Comparison of ENCODE assay signal across 1 cellular context in the genomic region with DNA sequence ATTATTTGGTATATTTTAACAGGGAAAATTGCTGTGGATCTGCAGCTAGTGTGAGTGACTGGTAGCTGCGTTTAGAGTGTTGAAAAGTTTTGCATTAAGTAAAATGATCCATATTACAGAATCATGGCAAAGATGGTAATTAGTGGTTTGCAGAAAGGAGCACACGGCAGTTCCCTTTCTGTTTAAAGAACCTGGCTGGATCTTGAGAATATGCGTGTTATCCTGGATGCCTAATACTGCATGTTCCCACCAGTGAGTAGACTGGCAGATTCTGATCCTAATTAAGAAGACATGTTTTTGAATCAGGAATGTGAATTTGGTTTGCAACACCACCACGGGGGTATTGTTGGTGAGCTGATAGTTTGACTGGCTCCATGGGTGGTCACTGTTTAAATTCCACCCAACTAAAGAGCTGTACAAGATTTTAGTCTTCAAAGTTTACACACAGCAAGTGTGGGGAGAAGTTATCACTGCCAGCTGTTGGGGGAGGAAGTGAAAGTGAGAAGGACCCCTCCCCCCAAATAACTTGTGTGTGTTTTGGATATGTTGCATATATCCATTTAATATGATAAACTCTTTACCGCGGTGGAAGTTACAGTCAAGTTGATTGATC.
TF ChIP-seq lines count a peak whose summit lies in the region.

No MANE protein-coding gene starts in this region.

TF ChIP-seq in HEK293, 187 proteins besides CTCF, POLR2A, EP300 and RAD21 (continued from another document):
- TF ChIP-seq, protein P1, sequence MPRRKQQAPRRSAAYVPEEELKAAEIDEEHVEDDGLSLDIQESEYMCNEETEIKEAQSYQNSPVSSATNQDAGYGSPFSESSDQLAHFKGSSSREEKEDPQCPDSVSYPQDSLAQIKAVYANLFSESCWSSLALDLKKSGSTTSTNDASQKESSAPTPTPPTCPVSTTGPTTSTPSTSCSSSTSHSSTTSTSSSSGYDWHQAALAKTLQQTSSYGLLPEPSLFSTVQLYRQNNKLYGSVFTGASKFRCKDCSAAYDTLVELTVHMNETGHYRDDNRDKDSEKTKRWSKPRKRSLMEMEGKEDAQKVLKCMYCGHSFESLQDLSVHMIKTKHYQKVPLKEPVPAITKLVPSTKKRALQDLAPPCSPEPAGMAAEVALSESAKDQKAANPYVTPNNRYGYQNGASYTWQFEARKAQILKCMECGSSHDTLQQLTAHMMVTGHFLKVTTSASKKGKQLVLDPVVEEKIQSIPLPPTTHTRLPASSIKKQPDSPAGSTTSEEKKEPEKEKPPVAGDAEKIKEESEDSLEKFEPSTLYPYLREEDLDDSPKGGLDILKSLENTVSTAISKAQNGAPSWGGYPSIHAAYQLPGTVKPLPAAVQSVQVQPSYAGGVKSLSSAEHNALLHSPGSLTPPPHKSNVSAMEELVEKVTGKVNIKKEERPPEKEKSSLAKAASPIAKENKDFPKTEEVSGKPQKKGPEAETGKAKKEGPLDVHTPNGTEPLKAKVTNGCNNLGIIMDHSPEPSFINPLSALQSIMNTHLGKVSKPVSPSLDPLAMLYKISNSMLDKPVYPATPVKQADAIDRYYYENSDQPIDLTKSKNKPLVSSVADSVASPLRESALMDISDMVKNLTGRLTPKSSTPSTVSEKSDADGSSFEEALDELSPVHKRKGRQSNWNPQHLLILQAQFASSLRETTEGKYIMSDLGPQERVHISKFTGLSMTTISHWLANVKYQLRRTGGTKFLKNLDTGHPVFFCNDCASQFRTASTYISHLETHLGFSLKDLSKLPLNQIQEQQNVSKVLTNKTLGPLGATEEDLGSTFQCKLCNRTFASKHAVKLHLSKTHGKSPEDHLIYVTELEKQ (tag by site-specific recombination; IDR thresholded peaks at IDR 0.05; ENCODE audit: borderline replicate concordance), result no peak
- TF ChIP-seq ZNF248 (tag by site-specific recombination; IDR thresholded peaks at IDR 0.05), result no peak
- TF ChIP-seq, protein P2, sequence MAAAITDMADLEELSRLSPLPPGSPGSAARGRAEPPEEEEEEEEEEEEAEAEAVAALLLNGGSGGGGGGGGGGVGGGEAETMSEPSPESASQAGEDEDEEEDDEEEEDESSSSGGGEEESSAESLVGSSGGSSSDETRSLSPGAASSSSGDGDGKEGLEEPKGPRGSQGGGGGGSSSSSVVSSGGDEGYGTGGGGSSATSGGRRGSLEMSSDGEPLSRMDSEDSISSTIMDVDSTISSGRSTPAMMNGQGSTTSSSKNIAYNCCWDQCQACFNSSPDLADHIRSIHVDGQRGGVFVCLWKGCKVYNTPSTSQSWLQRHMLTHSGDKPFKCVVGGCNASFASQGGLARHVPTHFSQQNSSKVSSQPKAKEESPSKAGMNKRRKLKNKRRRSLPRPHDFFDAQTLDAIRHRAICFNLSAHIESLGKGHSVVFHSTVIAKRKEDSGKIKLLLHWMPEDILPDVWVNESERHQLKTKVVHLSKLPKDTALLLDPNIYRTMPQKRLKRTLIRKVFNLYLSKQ (tag by site-specific recombination; IDR thresholded peaks at IDR 0.05; ENCODE audit: borderline replicate concordance), result no peak
- TF ChIP-seq ZNF76 (tag by site-specific recombination; IDR thresholded peaks at IDR 0.05; ENCODE audit: borderline replicate concordance, low read depth), result no peak
- TF ChIP-seq, protein P3, sequence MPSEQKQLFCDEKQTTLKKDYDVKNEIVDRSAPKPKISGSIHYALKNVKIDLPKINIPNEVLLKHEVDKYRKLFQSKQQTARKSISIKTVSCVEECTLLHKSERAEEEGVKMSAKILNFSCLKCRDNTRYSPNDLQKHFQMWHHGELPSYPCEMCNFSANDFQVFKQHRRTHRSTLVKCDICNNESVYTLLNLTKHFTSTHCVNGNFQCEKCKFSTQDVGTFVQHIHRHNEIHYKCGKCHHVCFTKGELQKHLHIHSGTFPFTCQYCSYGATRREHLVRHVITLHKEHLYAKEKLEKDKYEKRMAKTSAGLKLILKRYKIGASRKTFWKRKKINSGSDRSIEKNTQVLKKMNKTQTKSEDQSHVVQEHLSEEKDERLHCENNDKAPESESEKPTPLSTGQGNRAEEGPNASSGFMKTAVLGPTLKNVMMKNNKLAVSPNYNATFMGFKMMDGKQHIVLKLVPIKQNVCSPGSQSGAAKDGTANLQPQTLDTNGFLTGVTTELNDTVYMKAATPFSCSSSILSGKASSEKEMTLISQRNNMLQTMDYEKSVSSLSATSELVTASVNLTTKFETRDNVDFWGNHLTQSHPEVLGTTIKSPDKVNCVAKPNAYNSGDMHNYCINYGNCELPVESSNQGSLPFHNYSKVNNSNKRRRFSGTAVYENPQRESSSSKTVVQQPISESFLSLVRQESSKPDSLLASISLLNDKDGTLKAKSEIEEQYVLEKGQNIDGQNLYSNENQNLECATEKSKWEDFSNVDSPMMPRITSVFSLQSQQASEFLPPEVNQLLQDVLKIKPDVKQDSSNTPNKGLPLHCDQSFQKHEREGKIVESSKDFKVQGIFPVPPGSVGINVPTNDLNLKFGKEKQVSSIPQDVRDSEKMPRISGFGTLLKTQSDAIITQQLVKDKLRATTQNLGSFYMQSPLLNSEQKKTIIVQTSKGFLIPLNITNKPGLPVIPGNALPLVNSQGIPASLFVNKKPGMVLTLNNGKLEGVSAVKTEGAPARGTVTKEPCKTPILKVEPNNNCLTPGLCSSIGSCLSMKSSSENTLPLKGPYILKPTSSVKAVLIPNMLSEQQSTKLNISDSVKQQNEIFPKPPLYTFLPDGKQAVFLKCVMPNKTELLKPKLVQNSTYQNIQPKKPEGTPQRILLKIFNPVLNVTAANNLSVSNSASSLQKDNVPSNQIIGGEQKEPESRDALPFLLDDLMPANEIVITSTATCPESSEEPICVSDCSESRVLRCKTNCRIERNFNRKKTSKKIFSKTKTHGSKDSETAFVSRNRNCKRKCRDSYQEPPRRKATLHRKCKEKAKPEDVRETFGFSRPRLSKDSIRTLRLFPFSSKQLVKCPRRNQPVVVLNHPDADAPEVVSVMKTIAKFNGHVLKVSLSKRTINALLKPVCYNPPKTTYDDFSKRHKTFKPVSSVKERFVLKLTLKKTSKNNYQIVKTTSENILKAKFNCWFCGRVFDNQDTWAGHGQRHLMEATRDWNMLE (tag by site-specific recombination; conservative IDR thresholded peaks at IDR 0.05; ENCODE audit: low read depth), result no peak
- TF ChIP-seq, protein P4, sequence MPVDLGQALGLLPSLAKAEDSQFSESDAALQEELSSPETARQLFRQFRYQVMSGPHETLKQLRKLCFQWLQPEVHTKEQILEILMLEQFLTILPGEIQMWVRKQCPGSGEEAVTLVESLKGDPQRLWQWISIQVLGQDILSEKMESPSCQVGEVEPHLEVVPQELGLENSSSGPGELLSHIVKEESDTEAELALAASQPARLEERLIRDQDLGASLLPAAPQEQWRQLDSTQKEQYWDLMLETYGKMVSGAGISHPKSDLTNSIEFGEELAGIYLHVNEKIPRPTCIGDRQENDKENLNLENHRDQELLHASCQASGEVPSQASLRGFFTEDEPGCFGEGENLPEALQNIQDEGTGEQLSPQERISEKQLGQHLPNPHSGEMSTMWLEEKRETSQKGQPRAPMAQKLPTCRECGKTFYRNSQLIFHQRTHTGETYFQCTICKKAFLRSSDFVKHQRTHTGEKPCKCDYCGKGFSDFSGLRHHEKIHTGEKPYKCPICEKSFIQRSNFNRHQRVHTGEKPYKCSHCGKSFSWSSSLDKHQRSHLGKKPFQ (tag by site-specific recombination; IDR thresholded peaks at IDR 0.05), result peak; percentile 47; the same call in 1 of the 2 replicates
- no peak for TF ChIP-seq ZNF391 (tag by site-specific recombination; IDR thresholded peaks at IDR 0.05; ENCODE audit: borderline replicate concordance, low read depth)
- peak; percentile 27; the same call in 1 of the 2 replicates for TF ChIP-seq ZBTB17 (tag by site-specific recombination; IDR thresholded peaks at IDR 0.05)
- TF ChIP-seq ZNF658 (tag by site-specific recombination; IDR thresholded peaks at IDR 0.05), result no peak
- no peak for TF ChIP-seq ZNF10 (tag by site-specific recombination; IDR thresholded peaks at IDR 0.05)
- no peak for TF ChIP-seq EGR2 (tag by site-specific recombination; IDR thresholded peaks at IDR 0.05; ENCODE audit: low read depth)
